ENCODE assay signal across 14 cellular contexts in the genomic region with DNA sequence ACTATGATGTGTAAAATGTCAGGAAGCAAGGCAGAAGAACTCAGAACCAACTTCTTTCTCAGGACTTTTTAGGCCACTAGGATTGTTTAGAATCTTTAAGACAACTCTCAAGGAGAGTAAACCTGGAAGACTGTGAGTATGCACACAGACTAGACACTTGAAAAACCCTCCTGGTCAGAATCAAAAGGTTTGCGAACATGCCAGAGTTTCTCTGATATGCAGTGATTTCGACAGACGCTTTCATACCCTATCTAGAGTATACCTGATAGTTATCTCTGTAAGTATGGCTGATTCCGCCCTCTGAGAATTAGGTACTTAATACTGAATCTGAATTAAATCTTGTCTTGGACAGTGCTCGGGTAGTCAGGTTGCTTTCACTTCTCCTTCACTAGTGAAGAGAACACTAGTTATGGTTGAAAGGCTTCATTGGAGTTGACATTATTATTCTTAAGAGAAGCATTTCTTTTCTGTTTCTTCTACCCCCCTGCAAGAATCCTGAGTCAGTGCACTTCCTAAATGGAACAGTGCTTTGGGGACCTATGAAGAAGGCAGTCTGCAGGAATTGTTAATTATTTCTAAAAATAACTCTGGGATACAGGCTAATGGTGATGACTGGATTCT.
DNase-seq lines count a peak whose midpoint lies in the region; ATAC-seq and TF ChIP-seq lines count a peak whose summit lies in the region.
"Had no signal": no experiment of that assay in that cellular context is flagged by ENCODE, and none has a peak within 500 bp of the region (broad histone marks: within the 10 kb centered on the region; RNA-seq: fewer than 3 reads in every experiment).

No MANE protein-coding gene starts in this region.

- H3K4me1 ChIP-seq in HUES48 (ENCODE audit: control insufficient read depth, insufficient read depth, low read length), result peaks cover 16% of the 10 kb centered on the region
- H3K4me1 ChIP-seq: pancreas, uterus had no signal

- ATAC-seq in GM21723 (IDR thresholded peaks at IDR 0.05; ENCODE audit: unreplicated experiment), result no peak
- ATAC-seq: pancreas had no signal

- no peak overlapping the region for H2AFZ ChIP-seq in neural cell (ENCODE audit: low read depth, low read length)

- H3K4me3 ChIP-seq in HUES48 (ENCODE audit: low read depth, low read length) (no peak overlapping the region), cardiac fibroblast (replicated peaks in 1 of 2; ENCODE audit: low read depth in 2 of 2, low read length in 2 of 2) (no peak overlapping the region), neural cell (ENCODE audit: low read length) (no peak overlapping the region)
- H3K4me3 ChIP-seq: pancreas, uterus had no signal

- peak overlapping the region; percentile 13 for H3K27ac ChIP-seq in HUES48 (ENCODE audit: low read depth, low read length)
- peak overlapping the region; percentile 31 for H3K27ac ChIP-seq in neural cell (ENCODE audit: low read length)
- H3K27ac ChIP-seq: epithelial cell of prostate, pancreas, uterus had no signal

- H3K4me2 ChIP-seq in neural cell (ENCODE audit: low read length), result no peak overlapping the region

- H3K9ac ChIP-seq in HUES48 (ENCODE audit: low read depth, low read length) (no peak overlapping the region), neural cell (ENCODE audit: low read length) (no peak overlapping the region)

- no peaks in the 10 kb centered on the region for H3F3A ChIP-seq in neural cell (ENCODE audit: insufficient read depth, low read length, poor library complexity, severe bottlenecking)

- H3K9me3 ChIP-seq in HUES48 (ENCODE audit: control insufficient read depth, insufficient read depth, low read length) (no peaks in the 10 kb centered on the region), neural cell (ENCODE audit: low read length) (no peaks in the 10 kb centered on the region)
- H3K9me3 ChIP-seq: pancreas, uterus had no signal

- DNase-seq in Caki2 (ENCODE audit: low read depth), result peak; percentile 65
- peak; percentile 3 to 44 for DNase-seq in cardiac fibroblast (ENCODE audit: low read depth in 2 of 2)
- no peak for DNase-seq in DMS153 (lab: John Stamatoyannopoulos, UW)
- DNase-seq in NCI-H2081 (lab: John Stamatoyannopoulos, UW), result no peak
- no peak for DNase-seq in NCI-H2171 treated with DMSO at 0.1 percent for 48 hours (lab: John Stamatoyannopoulos, UW)
- DNase-seq: activated naive CD4-positive, alpha-beta T cell; NCI-H1048; NCI-H69; pancreas; uterus had no signal

- no peak for TF ChIP-seq RAD21 in neural cell (conservative IDR thresholded peaks at IDR 0.05)

- in situ Hi-C loops in Caki2 (cut with HindIII; ENCODE audit: low pct_unique_long_range_greater_than_20kb, low sequenced_read_pairs), result no loop called here

- H3K79me2 ChIP-seq in neural cell (replicated peaks; ENCODE audit: insufficient read depth, low read length), result no peaks in the 10 kb centered on the region

- TF ChIP-seq CTCF in cardiac fibroblast (IDR thresholded peaks at IDR 0.05; ENCODE audit: low read depth, low read length) (no peak), neural cell (IDR thresholded peaks at IDR 0.05; ENCODE audit: poor library complexity, severe bottlenecking) (no peak)

- H4K20me1 ChIP-seq in neural cell (ENCODE audit: insufficient read depth), result no peaks in the 10 kb centered on the region

- H3K9me2 ChIP-seq in neural cell (ENCODE audit: insufficient read depth, low read length), result no peaks in the 10 kb centered on the region

- no peak for TF ChIP-seq EP300 in neural cell (conservative IDR thresholded peaks at IDR 0.05; ENCODE audit: poor library complexity, severe bottlenecking)

- H3K36me3 ChIP-seq in HUES48 (ENCODE audit: control insufficient read depth, insufficient read depth, low read length) (no peaks in the 10 kb centered on the region; the same call in 1 of the 2 replicates), neural cell (ENCODE audit: insufficient read depth, low read length) (no peaks in the 10 kb centered on the region)
- H3K36me3 ChIP-seq: pancreas, uterus had no signal

- no peaks in the 10 kb centered on the region for H3K27me3 ChIP-seq in HUES48 (ENCODE audit: control insufficient read depth, insufficient read depth, low read length)
- no peaks in the 10 kb centered on the region for H3K27me3 ChIP-seq in neural cell (ENCODE audit: insufficient read depth, low read depth, low read length)
- H3K27me3 ChIP-seq: pancreas, uterus had no signal

TF ChIP-seq in neural cell, 6 proteins besides CTCF, POLR2A, EP300 and RAD21:
- TF ChIP-seq SMC3 (conservative IDR thresholded peaks at IDR 0.05; ENCODE audit: poor library complexity) (no peak), TAF1 (IDR thresholded peaks at IDR 0.05; ENCODE audit: low read depth) (no peak), EZH2 (IDR thresholded peaks at IDR 0.05; ENCODE audit: borderline replicate concordance, insufficient read depth, low read length, poor library complexity, severe bottlenecking) (no peak), POLR2AphosphoS5 (IDR thresholded peaks at IDR 0.05) (no peak), MXI1 (conservative IDR thresholded peaks at IDR 0.05; ENCODE audit: poor library complexity, severe bottlenecking) (no peak)
- TF ChIP-seq, protein P1, sequence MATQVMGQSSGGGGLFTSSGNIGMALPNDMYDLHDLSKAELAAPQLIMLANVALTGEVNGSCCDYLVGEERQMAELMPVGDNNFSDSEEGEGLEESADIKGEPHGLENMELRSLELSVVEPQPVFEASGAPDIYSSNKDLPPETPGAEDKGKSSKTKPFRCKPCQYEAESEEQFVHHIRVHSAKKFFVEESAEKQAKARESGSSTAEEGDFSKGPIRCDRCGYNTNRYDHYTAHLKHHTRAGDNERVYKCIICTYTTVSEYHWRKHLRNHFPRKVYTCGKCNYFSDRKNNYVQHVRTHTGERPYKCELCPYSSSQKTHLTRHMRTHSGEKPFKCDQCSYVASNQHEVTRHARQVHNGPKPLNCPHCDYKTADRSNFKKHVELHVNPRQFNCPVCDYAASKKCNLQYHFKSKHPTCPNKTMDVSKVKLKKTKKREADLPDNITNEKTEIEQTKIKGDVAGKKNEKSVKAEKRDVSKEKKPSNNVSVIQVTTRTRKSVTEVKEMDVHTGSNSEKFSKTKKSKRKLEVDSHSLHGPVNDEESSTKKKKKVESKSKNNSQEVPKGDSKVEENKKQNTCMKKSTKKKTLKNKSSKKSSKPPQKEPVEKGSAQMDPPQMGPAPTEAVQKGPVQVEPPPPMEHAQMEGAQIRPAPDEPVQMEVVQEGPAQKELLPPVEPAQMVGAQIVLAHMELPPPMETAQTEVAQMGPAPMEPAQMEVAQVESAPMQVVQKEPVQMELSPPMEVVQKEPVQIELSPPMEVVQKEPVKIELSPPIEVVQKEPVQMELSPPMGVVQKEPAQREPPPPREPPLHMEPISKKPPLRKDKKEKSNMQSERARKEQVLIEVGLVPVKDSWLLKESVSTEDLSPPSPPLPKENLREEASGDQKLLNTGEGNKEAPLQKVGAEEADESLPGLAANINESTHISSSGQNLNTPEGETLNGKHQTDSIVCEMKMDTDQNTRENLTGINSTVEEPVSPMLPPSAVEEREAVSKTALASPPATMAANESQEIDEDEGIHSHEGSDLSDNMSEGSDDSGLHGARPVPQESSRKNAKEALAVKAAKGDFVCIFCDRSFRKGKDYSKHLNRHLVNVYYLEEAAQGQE (IDR thresholded peaks at IDR 0.05; ENCODE audit: borderline replicate concordance), result no peak

Comparison
In these comparisons a context has a peak if more than half of its experiments do, and no peak if none do; other contexts are left out.
1. DNase-seq: peak in Caki2 (single experiment) and cardiac fibroblast (2 of 2); none in DMS153 (single experiment), NCI-H2081 (0 of 2) and NCI-H2171 treated with DMSO at 0.1 percent for 48 hours (single experiment).